Comparison of ENCODE assay signal across 16 cellular contexts in the genomic region with DNA sequence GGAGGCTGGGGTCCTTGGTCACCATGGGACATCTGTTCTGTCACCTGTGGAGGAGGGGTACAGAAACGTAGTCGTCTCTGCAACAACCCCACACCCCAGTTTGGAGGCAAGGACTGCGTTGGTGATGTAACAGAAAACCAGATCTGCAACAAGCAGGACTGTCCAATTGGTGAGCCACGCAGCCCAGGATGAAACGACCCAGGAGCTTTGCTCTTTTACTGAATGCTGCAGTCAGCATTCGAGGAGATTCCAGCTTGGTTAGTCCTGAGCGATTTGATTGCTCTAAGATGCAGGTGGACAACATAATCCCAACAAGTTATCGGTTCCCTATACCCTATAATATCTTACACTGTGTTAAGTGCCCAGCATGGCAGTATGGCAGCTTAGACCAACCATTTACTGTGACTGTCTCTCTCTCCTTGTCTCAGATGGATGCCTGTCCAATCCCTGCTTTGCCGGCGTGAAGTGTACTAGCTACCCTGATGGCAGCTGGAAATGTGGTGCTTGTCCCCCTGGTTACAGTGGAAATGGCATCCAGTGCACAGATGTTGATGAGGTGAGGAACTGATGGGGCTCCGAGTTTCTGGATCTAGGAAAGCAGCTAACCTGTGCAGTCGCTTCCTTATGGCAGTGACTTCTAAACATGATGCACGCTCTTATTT. TPM values are rescaled to one million over a fixed set of nuclear protein-coding genes. Genes with fewer than 3 reads are reported as not detected.
DNase-seq lines count a peak whose midpoint lies in the region; ATAC-seq and TF ChIP-seq lines count a peak whose summit lies in the region.
"Had no signal": no experiment of that assay in that cellular context is flagged by ENCODE, and none has a peak within 500 bp of the region (broad histone marks: within the 10 kb centered on the region; RNA-seq: fewer than 3 reads in every experiment).

No MANE protein-coding gene starts in this region.

- H3K4me1 Mint-ChIP-seq in HFFc6 (ENCODE audit: low read depth): peaks cover 91% of the 10 kb centered on the region
- H3K4me1 Mint-ChIP-seq: activated CD4-positive, alpha-beta T cell treated with anti-CD3 and anti-CD28 coated beads for 36 hours had no signal

- H3K27ac ChIP-seq in foreskin keratinocyte (no peak overlapping the region), transverse colon (peak overlapping the region; percentile 86 to 97 (median 95))
- H3K27ac ChIP-seq: prostate gland, thoracic aorta had no signal

- H3K27me3 Mint-ChIP-seq in HFFc6 (ENCODE audit: insufficient read depth): peaks cover 97% of the 10 kb centered on the region

- ATAC-seq in foreskin keratinocyte: no peak
- no peak for ATAC-seq in GM18907 (IDR thresholded peaks at IDR 0.05; ENCODE audit: unreplicated experiment)
- ATAC-seq: activated CD4-positive, alpha-beta T cell treated with anti-CD3 and anti-CD28 coated beads for 36 hours had no signal

- peaks cover 94% of the 10 kb centered on the region for H3K9me3 Mint-ChIP-seq in HFFc6
- H3K9me3 Mint-ChIP-seq: CD14-positive monocyte, nephron progenitor cell had no signal

- TF ChIP-seq POLR2A in transverse colon (IDR thresholded peaks at IDR 0.05): no peak

- in situ Hi-C loops in transverse colon (cut with MboI; ENCODE audit: low pct_ligation_motif_present in 1 of 4, low pct_unique_long_range_greater_than_20kb in 1 of 4, low sequenced_read_pairs in 3 of 4): loop anchor here (10.0 to 25.0 kb wide), 6 partner anchors 174 to 884 kb away; no protein-coding TSS in a partner anchor

- peak overlapping the region; percentile 90 for H3K4me3 Mint-ChIP-seq in HFFc6
- H3K4me3 Mint-ChIP-seq: activated CD4-positive, alpha-beta T cell treated with anti-CD3 and anti-CD28 coated beads for 36 hours; nephron progenitor cell had no signal

- no peak for TF ChIP-seq EP300 in transverse colon (IDR thresholded peaks at IDR 0.05; ENCODE audit: low read depth)

- peak overlapping the region; percentile 86 for H3K27ac Mint-ChIP-seq in HFFc6
- H3K27ac Mint-ChIP-seq: activated CD4-positive, alpha-beta T cell treated with anti-CD3 and anti-CD28 coated beads for 36 hours; nephron progenitor cell had no signal

- TF ChIP-seq CTCF in HFFc6 (IDR thresholded peaks at IDR 0.05) (no peak), foreskin keratinocyte (conservative IDR thresholded peaks at IDR 0.05) (no peak), transverse colon (IDR thresholded peaks at IDR 0.05) (no peak)

- no peak overlapping the region for H3K4me3 ChIP-seq in transverse colon
- H3K4me3 ChIP-seq: prostate gland, thoracic aorta had no signal

- peaks cover 0 to 73% (median 35%) of the 10 kb centered on the region in 4 donors for H3K36me3 ChIP-seq in transverse colon
- H3K36me3 ChIP-seq: prostate gland had no signal

- H3K36me3 Mint-ChIP-seq in HFFc6 (ENCODE audit: low read depth): peaks cover 98% of the 10 kb centered on the region

- H3K27me3 ChIP-seq in foreskin keratinocyte (no peaks in the 10 kb centered on the region), transverse colon (no peaks in the 10 kb centered on the region)

- WGBS in transverse colon (ENCODE audit: low coverage in 1 of 2), 2 donors: 85% methylated on average over 13 of the region's 13 CpGs; no CpG with 5 or more reads in 1 of the 2 donors

- intact Hi-C loops in transverse colon (cut with DNase I; ENCODE audit: low total_unique reads): no loop called here

- peak; percentile 68 for DNase-seq in HFFc6
- DNase-seq in dedifferentiated amniotic fluid mesenchymal stem cell (ENCODE audit: extremely low spot score): peak; percentile 17
- peak; percentile 47 to 54 for DNase-seq in foreskin keratinocyte
- DNase-seq in transverse colon: no peak
- no peak for DNase-seq in iPS-NIHi7 (ENCODE audit: extremely low spot score)
- no peak for DNase-seq in NOMO-1 treated with DMSO at 0.1 percent for 48 hours (lab: John Stamatoyannopoulos, UW; ENCODE audit: unreplicated experiment)
- DNase-seq: activated CD4-positive, alpha-beta T cell treated with anti-CD3 and anti-CD28 coated beads for 36 hours; activated gamma-delta T cell treated with Interleukin-2 at 50 U/mL for 16 hours; amniotic stem cell; mesendoderm; NCI-H1417 treated with DMSO at 0.1 percent for 48 hours; nephron progenitor cell had no signal

- H3K9me3 ChIP-seq in transverse colon: no peaks in the 10 kb centered on the region
- H3K9me3 ChIP-seq: prostate gland, thoracic aorta had no signal

- H3K4me1 ChIP-seq in foreskin keratinocyte (no peaks in the 10 kb centered on the region), transverse colon (peaks cover 16 to 61% (median 39%) of the 10 kb centered on the region in 4 donors)
- H3K4me1 ChIP-seq: prostate gland had no signal

RNA-seq across cellular contexts. Expression of a gene that starts 7.8 kb away (rescaled TPM):
- 1,000 to 10,000 TPM; 7,606 to 9,130 (median 7,816) TPM for total RNA-seq in HFFc6 (2021; fragmentation: NEBNext Ultra II Directional; extraction: Animal tissue kit (Norgen Biotek cat#: 25700))
- total RNA-seq in foreskin keratinocyte (2,996 and 3,493 TPM in 2 replicates), transverse colon (100 to 1,000 TPM; 197 to 753 (median 410) TPM)
- polyA plus RNA-seq in foreskin keratinocyte: 253 and 366 TPM in 2 replicates

Comparison
In these comparisons a context has a peak if more than half of its experiments do, and no peak if none do; other contexts are left out.
1. DNase-seq: peak in HFFc6 (single experiment), dedifferentiated amniotic fluid mesenchymal stem cell (single experiment) and foreskin keratinocyte (2 of 2); none in transverse colon (single experiment), iPS-NIHi7 (single experiment) and NOMO-1 treated with DMSO at 0.1 percent for 48 hours (single experiment).